1 cellular context compared by ENCODE assay signal in the genomic region with DNA sequence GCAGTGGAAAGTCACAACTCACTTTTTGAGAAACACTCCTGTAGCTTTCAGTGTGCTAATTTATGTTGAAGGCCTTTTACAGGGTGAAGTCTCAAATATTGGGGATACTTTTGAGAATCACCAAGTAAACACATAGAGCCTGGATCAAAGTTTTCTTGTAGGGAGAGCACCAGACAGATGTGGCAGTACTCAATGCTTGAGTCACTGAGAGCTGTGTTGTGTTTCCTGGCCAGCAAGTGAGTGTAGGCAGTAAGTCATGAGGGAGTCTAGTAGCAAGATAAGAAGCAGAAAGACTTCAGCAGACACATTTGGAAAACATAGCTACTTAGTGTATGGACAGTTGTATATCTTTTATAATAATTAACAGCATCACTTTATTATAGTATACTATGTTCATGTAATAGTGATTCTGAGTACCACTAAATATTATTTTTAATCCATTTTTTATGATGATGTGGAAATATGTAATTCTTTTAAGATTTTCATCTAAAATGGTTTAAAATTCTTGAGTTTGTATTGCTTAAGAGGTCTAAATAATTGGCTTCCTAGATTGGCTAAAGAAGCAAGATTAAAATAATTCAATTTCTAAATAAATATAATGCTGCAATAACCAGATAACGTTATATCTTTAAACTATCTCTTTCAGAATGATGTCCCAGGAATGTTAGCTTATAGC.
A peak's percentile ranks its signal among the peaks of the same experiment; 100 is the strongest.
TF ChIP-seq lines count a peak whose summit lies in the region.

No MANE protein-coding gene starts in this region.

TF ChIP-seq in endothelial cell of umbilical vein, 7 proteins besides CTCF, POLR2A, EP300 and RAD21:
- TF ChIP-seq GATA2 (IDR thresholded peaks at IDR 0.05; ENCODE audit: insufficient read depth, insufficient read length, low read depth, low read length) (peak; percentile 30), FOS (IDR thresholded peaks at IDR 0.05; ENCODE audit: borderline replicate concordance, insufficient read depth, low read length) (peak; percentile 7), EZH2 (IDR thresholded peaks at IDR 0.05; ENCODE audit: borderline replicate concordance, low read depth, low read length, severe bottlenecking) (no peak), POLR2AphosphoS5 (IDR thresholded peaks at IDR 0.05; ENCODE audit: insufficient read depth, low read depth, low read length) (no peak), JUN (IDR thresholded peaks at IDR 0.05; ENCODE audit: borderline replicate concordance, insufficient read depth, insufficient read length, low read depth) (no peak), MYC (IDR thresholded peaks at IDR 0.05; ENCODE audit: low read depth, low read length) (no peak)
- TF ChIP-seq, protein P1, sequence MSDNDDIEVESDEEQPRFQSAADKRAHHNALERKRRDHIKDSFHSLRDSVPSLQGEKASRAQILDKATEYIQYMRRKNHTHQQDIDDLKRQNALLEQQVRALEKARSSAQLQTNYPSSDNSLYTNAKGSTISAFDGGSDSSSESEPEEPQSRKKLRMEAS (IDR thresholded peaks at IDR 0.05; ENCODE audit: insufficient read depth, insufficient read length), result no peak
